28 cellular contexts compared by ENCODE assay signal in genomic region chr17:63540581-63540980, GRCh38. TPM values are rescaled to one million over a fixed set of nuclear protein-coding genes. Genes with fewer than 3 reads are reported as not detected.
DNase-seq lines count a peak whose midpoint lies in the region; ATAC-seq, FAIRE-seq and TF ChIP-seq lines count a peak whose summit lies in the region.
"Had no signal": no experiment of that assay in that cellular context is flagged by ENCODE, and none has a peak within 500 bp of the region (broad histone marks: within the 10 kb centered on the region; RNA-seq: fewer than 3 reads in every experiment).

No MANE protein-coding gene starts in this region.

- H3K27ac ChIP-seq in HepG2 (ENCODE audit: extremely low read length, insufficient read depth, low read length), result no peak overlapping the region
- no peak overlapping the region for H3K27ac ChIP-seq in osteoblast (ENCODE audit: low read depth, low read length)
- no peak overlapping the region for H3K27ac ChIP-seq in stomach
- H3K27ac ChIP-seq: HL-60, SJSA1 had no signal

- TF ChIP-seq CTCF in HepG2 (CRISPR knock-in tag; IDR thresholded peaks at IDR 0.05), result no peak
- TF ChIP-seq CTCF in osteoblast (IDR thresholded peaks at IDR 0.05; ENCODE audit: extremely low read depth, low read depth, low read length), result no peak
- no peak for TF ChIP-seq CTCF in stomach (IDR thresholded peaks at IDR 0.05)
- TF ChIP-seq CTCF in GM13977 (IDR thresholded peaks at IDR 0.05; ENCODE audit: extremely low read depth, insufficient read depth, missing control alignments), result no peak
- TF ChIP-seq CTCF in GM10266 (IDR thresholded peaks at IDR 0.05; ENCODE audit: control insufficient read depth, insufficient read depth, low read depth, missing control alignments), result no peak

- H3K36me3 ChIP-seq in HepG2 (replicated peaks in 1 of 2; ENCODE audit: control insufficient read depth in 1 of 2, insufficient read depth in 2 of 2, low read length in 2 of 2) (no peaks in the 10 kb centered on the region), osteoblast (ENCODE audit: insufficient read depth, low read length) (no peaks in the 10 kb centered on the region), stomach (no peaks in the 10 kb centered on the region)
- H3K36me3 ChIP-seq: HAP-1, SJSA1 had no signal

- H3K9me3 ChIP-seq in HepG2 (ENCODE audit: low read length) (no peaks in the 10 kb centered on the region), osteoblast (ENCODE audit: low read depth, low read length) (no peaks in the 10 kb centered on the region), stomach (no peaks in the 10 kb centered on the region)
- H3K9me3 ChIP-seq: HAP-1, SJSA1 had no signal

- no peak for ATAC-seq in HepG2
- ATAC-seq: GM12878, GM23338 had no signal

- no peak overlapping the region for H3K9ac ChIP-seq in HepG2 (ENCODE audit: insufficient read depth, low read depth, low read length)

- DNase-seq in activated effector memory CD4-positive, alpha-beta T cell treated with anti-CD3 and anti-CD28 coated beads, Interleukin-2, amount 50 U/mL, for 16 hours, result peak; percentile 50
- no peak for DNase-seq in activated effector memory CD4-positive, alpha-beta T cell treated with Interleukin-2 at 50 U/mL for 16 hours
- DNase-seq in HepG2 (ENCODE audit: low spot score) (no peak), osteoblast (ENCODE audit: insufficient read length, low spot score, missing footprints) (peak; percentile 73), stomach (no peak), GM13977 (ENCODE audit: low spot score) (no peak), GM10266 (ENCODE audit: extremely low spot score) (no peak)
- DNase-seq: 8988T; ACHN; CD4-positive, alpha-beta T cell; DMS53; HFFc6; NCI-H1092; NCI-H1417 treated with DMSO at 0.1 percent for 48 hours; NCI-H1694 treated with DMSO at 0.1 percent for 48 hours; NCI-H2081; NCI-H2227 treated with DMSO at 0.1 percent for 48 hours; NCI-H526 treated with DMSO at 0.1 percent for 48 hours; Right ventricle myocardium superior; RPMI8226 had no signal

- TF ChIP-seq RAD21 in HepG2 (CRISPR knock-in tag; IDR thresholded peaks at IDR 0.05), result no peak

- no peaks in the 10 kb centered on the region for H4K20me1 ChIP-seq in HepG2 (ENCODE audit: insufficient read depth, low read length)
- H4K20me1 ChIP-seq in osteoblast (ENCODE audit: insufficient read depth, low read length), result no peaks in the 10 kb centered on the region

- BruUV-seq in HepG2 (replicated peaks; lab: Mats Ljungman, UMichigan), result no TSS peak

- H3K4me1 ChIP-seq in HepG2 (ENCODE audit: insufficient read depth, low read length), result peaks cover 57% of the 10 kb centered on the region
- no peaks in the 10 kb centered on the region for H3K4me1 ChIP-seq in osteoblast (ENCODE audit: insufficient read depth, low read length)
- H3K4me1 ChIP-seq in stomach, result peaks cover 6 to 15% (median 10%) of the 10 kb centered on the region in 4 donors
- H3K4me1 ChIP-seq: HAP-1 had no signal

- CTCF ChIA-PET in HepG2 (lab: Yijun Ruan, JAX; ENCODE audit: low intra/inter-chr PET ratio, low total read pairs), result no interaction called here

- 6% methylated on average over 4 of the region's 4 CpGs for WGBS in HepG2 (ENCODE audit: low lambda C conversion rate)
- WGBS in stomach, 5 donors, result 63 to 78% (median 69%) methylated on average over 4 of the region's 4 CpGs

- no peak for TF ChIP-seq POLR2A in HepG2 (IDR thresholded peaks at IDR 0.05; ENCODE audit: insufficient read depth in 1 of 2, low read depth in 2 of 2, low read length in 2 of 2)
- no peak for TF ChIP-seq POLR2A in stomach (IDR thresholded peaks at IDR 0.05)

- TF ChIP-seq EP300 in HepG2 (IDR thresholded peaks at IDR 0.05; ENCODE audit: low read depth in 2 of 2, low read length in 2 of 2) (no peak), HepG2 (CRISPR knock-in tag; IDR thresholded peaks at IDR 0.05; ENCODE audit: borderline replicate concordance) (no peak), stomach (IDR thresholded peaks at IDR 0.05) (no peak)

- FAIRE-seq in HepG2 (lab: Jason Lieb, UNC), result no peak
- FAIRE-seq: G401.6, GM12878 had no signal

- H3K27me3 ChIP-seq in HepG2 (ENCODE audit: control insufficient read depth in 1 of 2, insufficient read depth in 2 of 2, low read length in 2 of 2) (peaks cover 19 to 65% of the 10 kb centered on the region in 2 experiments), osteoblast (ENCODE audit: insufficient read depth, low read length) (peaks cover 31% of the 10 kb centered on the region), stomach (peaks cover 7 to 55% (median 28%) of the 10 kb centered on the region in 3 donors)

- in situ Hi-C loops in HepG2 (cut with HindIII; ENCODE audit: extremely low pct_ligation_motif_present, low pct_unique_long_range_greater_than_20kb) (no loop called here), GM13977 (cut with MboI; ENCODE audit: low pct_unique_long_range_greater_than_20kb, low sequenced_read_pairs, unreplicated experiment) (no loop called here)

- no peak overlapping the region for H3K4me3 ChIP-seq in HepG2 (replicated peaks in 1 of 3; ENCODE audit: insufficient read depth in 1 of 3, low read depth in 2 of 3, low read length in 3 of 3)
- no peak overlapping the region for H3K4me3 ChIP-seq in osteoblast (ENCODE audit: insufficient read depth, low read length)
- no peak overlapping the region for H3K4me3 ChIP-seq in stomach
- H3K4me3 ChIP-seq: GM12878, GM23338, HAP-1, SJSA1 had no signal

- H3K79me2 ChIP-seq in HepG2 (ENCODE audit: insufficient read depth, low read length) (no peaks in the 10 kb centered on the region), osteoblast (ENCODE audit: insufficient read depth, low read length) (no peaks in the 10 kb centered on the region)

- intact Hi-C loops in HepG2 (cut with micrococcal nuclease; ENCODE audit: unreplicated experiment) (no loop called here), stomach (cut with DNase I; ENCODE audit: low total_unique reads) (no loop called here)

- H2AFZ ChIP-seq in HepG2 (ENCODE audit: low read length), result no peak overlapping the region
- H2AFZ ChIP-seq in osteoblast (ENCODE audit: low read length), result no peak overlapping the region
- H2AFZ ChIP-seq: GM23338 had no signal

- POLR2A ChIA-PET in HepG2 (lab: Yijun Ruan, JAX), result interaction anchor here (0.7 kb wide), 1 partner anchor 9 kb away, joined by 4 read pairs; no protein-coding TSS in a partner anchor

- peak overlapping the region; percentile 31; the same call in 1 of the 2 replicates for H3K4me2 ChIP-seq in HepG2 (ENCODE audit: low read depth, low read length)
- no peak overlapping the region for H3K4me2 ChIP-seq in osteoblast (ENCODE audit: insufficient read depth, low read length)
- H3K4me2 ChIP-seq: GM23338 had no signal

RNA-seq across cellular contexts. Expression of gene DCAF7, which starts 9.7 kb away (rescaled TPM):
- total RNA-seq in HepG2 (2016; rRNA removed; fragmentation: Illumina TruSeq; extraction: Trizol) (55.2 and 77.5 TPM in 2 replicates), osteoblast (23.3 and 24.6 TPM in 2 replicates), stomach (10 to 100 TPM; 14.6 to 45.5 (median 23.5) TPM)
- total RNA-seq in HepG2 (2016; cell fraction: cytosol; rRNA removed; fragmentation: Illumina TruSeq; extraction: Trizol; ENCODE audit: low read depth), result 10.3 and 11.9 TPM in 2 replicates
- 58.9 and 68.6 TPM in 2 replicates for total RNA-seq in HepG2 (2016; cell fraction: insoluble cytoplasmic fraction; rRNA removed; fragmentation: Illumina TruSeq; extraction: Trizol)
- 23.2 and 25.5 TPM in 2 replicates for total RNA-seq in HepG2 (2016; cell fraction: membrane; rRNA removed; fragmentation: Illumina TruSeq; extraction: Trizol)
- 33.1 and 38.3 TPM in 2 replicates for total RNA-seq in HepG2 (2016; cell fraction: nucleus; rRNA removed; fragmentation: Illumina TruSeq; extraction: Trizol)
- polyA plus RNA-seq in HepG2 (2011; rRNA removed) (73.4 and 77.0 TPM in 2 replicates), stomach (10 to 100 TPM; 11.6 to 14.8 (median 13.7) TPM)
- 62.7 and 66.5 TPM in 2 replicates for polyA plus RNA-seq in HepG2 (2011; cell fraction: cytosol; rRNA removed)
- polyA plus RNA-seq in HepG2 (2011; cell fraction: nucleus; rRNA removed), result 61.2 and 63.3 TPM in 2 replicates
- 84.0 and 84.1 TPM in 2 replicates for polyA plus RNA-seq in HepG2 (2012)
- 12.2 and 14.0 TPM in 2 replicates for polyA plus RNA-seq in HepG2 (2016; cell fraction: cytosol; fragmentation: Illumina TruSeq; extraction: Trizol; ENCODE audit: low read depth)
- 61.4 and 80.4 TPM in 2 replicates for polyA plus RNA-seq in HepG2 (2016; cell fraction: insoluble cytoplasmic fraction; fragmentation: Illumina TruSeq; extraction: Trizol; ENCODE audit: low read depth)
- polyA plus RNA-seq in HepG2 (2016; cell fraction: membrane; fragmentation: Illumina TruSeq; extraction: Trizol; ENCODE audit: low read depth), result 15.8 and 16.0 TPM in 2 replicates
- 37.9 and 40.9 TPM in 2 replicates for polyA plus RNA-seq in HepG2 (2016; cell fraction: nucleus; fragmentation: Illumina TruSeq; extraction: Trizol; ENCODE audit: insufficient read depth, low read depth)
- 107 and 220 TPM in 2 replicates for polyA minus RNA-seq in HepG2 (2011; rRNA and poly(A)+ RNA removed; ENCODE audit: low replicate concordance)
- polyA minus RNA-seq in HepG2 (2011; cell fraction: cytosol; rRNA and poly(A)+ RNA removed), result 41.2 and 49.1 TPM in 2 replicates
- polyA minus RNA-seq in HepG2 (2011; cell fraction: nucleus; rRNA and poly(A)+ RNA removed), result 35.0 and 40.7 TPM in 2 replicates

RNA-seq across cellular contexts. Expression of gene KCNH6, which starts 17.4 kb away (rescaled TPM):
- total RNA-seq in HepG2 (2016; rRNA removed; fragmentation: Illumina TruSeq; extraction: Trizol), result 0.08 and 0.18 TPM in 2 replicates
- total RNA-seq in HepG2 (2016; cell fraction: cytosol; rRNA removed; fragmentation: Illumina TruSeq; extraction: Trizol; ENCODE audit: low read depth), result not detected in 2 replicates
- 0.09 TPM in 1 of 2 replicates, not detected in the other for total RNA-seq in HepG2 (2016; cell fraction: insoluble cytoplasmic fraction; rRNA removed; fragmentation: Illumina TruSeq; extraction: Trizol)
- total RNA-seq in HepG2 (2016; cell fraction: membrane; rRNA removed; fragmentation: Illumina TruSeq; extraction: Trizol), result 0.09 and 0.10 TPM in 2 replicates
- 0.13 TPM in 1 of 2 replicates, not detected in the other for total RNA-seq in HepG2 (2016; cell fraction: nucleus; rRNA removed; fragmentation: Illumina TruSeq; extraction: Trizol)
- 0.05 and 0.18 TPM in 2 replicates for polyA plus RNA-seq in HepG2 (2011; rRNA removed)
- polyA plus RNA-seq in HepG2 (2011; cell fraction: cytosol; rRNA removed), result 0.04 and 0.06 TPM in 2 replicates
- polyA plus RNA-seq in HepG2 (2011; cell fraction: nucleus; rRNA removed), result 0.19 and 0.45 TPM in 2 replicates
- polyA plus RNA-seq in HepG2 (2012), result 0.15 and 0.44 TPM in 2 replicates
- 0.05 and 0.06 TPM in 2 replicates for polyA plus RNA-seq in HepG2 (2016; cell fraction: cytosol; fragmentation: Illumina TruSeq; extraction: Trizol; ENCODE audit: low read depth)
- polyA plus RNA-seq in HepG2 (2016; cell fraction: insoluble cytoplasmic fraction; fragmentation: Illumina TruSeq; extraction: Trizol; ENCODE audit: low read depth), result 0.05 TPM in 1 of 2 replicates, not detected in the other
- 0.06 and 0.10 TPM in 2 replicates for polyA plus RNA-seq in HepG2 (2016; cell fraction: membrane; fragmentation: Illumina TruSeq; extraction: Trizol; ENCODE audit: low read depth)
- 0.12 and 0.29 TPM in 2 replicates for polyA plus RNA-seq in HepG2 (2016; cell fraction: nucleus; fragmentation: Illumina TruSeq; extraction: Trizol; ENCODE audit: insufficient read depth, low read depth)
- polyA minus RNA-seq in HepG2 (2011; rRNA and poly(A)+ RNA removed; ENCODE audit: low replicate concordance), result 0.08 TPM in 1 of 2 replicates, not detected in the other
- polyA minus RNA-seq in HepG2 (2011; cell fraction: cytosol; rRNA and poly(A)+ RNA removed), result not detected in 2 replicates
- polyA minus RNA-seq in HepG2 (2011; cell fraction: nucleus; rRNA and poly(A)+ RNA removed), result 0.13 and 0.25 TPM in 2 replicates
- total RNA-seq in osteoblast, result not detected in 2 replicates
- total RNA-seq in stomach, result 1 to 10 TPM in 1 of 5 donors, under 1 TPM in 4; 0.37 to 2.3 (median 0.72) TPM
- polyA plus RNA-seq in stomach, result under 1 TPM in 2 of 3 donors, not detected in 1; 0.20 to 0.31 TPM
- total RNA-seq: CD4-positive, alpha-beta T cell; Daoy; GM12878; HFFc6; NCI-H460; Right ventricle myocardium superior; SJSA1 had no signal
- polyA plus RNA-seq: GM12878 had no signal

Comparison
In these comparisons a context has a peak if more than half of its experiments do, and no peak if none do; other contexts are left out.
1. DNase-seq: peak in activated effector memory CD4-positive, alpha-beta T cell treated with anti-CD3 and anti-CD28 coated beads, Interleukin-2, amount 50 U/mL, for 16 hours (single experiment) and osteoblast (single experiment); none in activated effector memory CD4-positive, alpha-beta T cell treated with Interleukin-2 at 50 U/mL for 16 hours (single experiment), HepG2 (single experiment), stomach (single experiment), GM13977 (single experiment) and GM10266 (single experiment).